In genomic region chr10:95289921-95290421, GRCh38 we compare ENCODE assay signal across 8 cellular contexts. TPM values are rescaled to one million over a fixed set of nuclear protein-coding genes. Genes with fewer than 3 reads are reported as not detected.
DNase-seq lines count a peak whose midpoint lies in the region; ATAC-seq and TF ChIP-seq lines count a peak whose summit lies in the region.
"Had no signal": no experiment of that assay in that cellular context is flagged by ENCODE, and none has a peak within 500 bp of the region (broad histone marks: within the 10 kb centered on the region; RNA-seq: fewer than 3 reads in every experiment).

No MANE protein-coding gene starts in this region.

- TF ChIP-seq CTCF in GM23338 (conservative IDR thresholded peaks at IDR 0.05; ENCODE audit: low read depth in 2 of 2) (no peak), right atrium auricular region (IDR thresholded peaks at IDR 0.05) (no peak)

- DNase-seq in GM23338 (ENCODE audit: low spot score) (peak; percentile 30), UCSD-AML1 (lab: John Stamatoyannopoulos, UW; ENCODE audit: unreplicated experiment) (peak; percentile 44), right atrium auricular region (ENCODE audit: low spot score) (no peak), substantia nigra (lab: John Stamatoyannopoulos, UW) (no peak)
- DNase-seq: stimulated activated naive CD4-positive, alpha-beta T cell treated with Interleukin-2 at 50 U/mL for 16 hours had no signal

- H3K79me2 ChIP-seq in GM23338 (replicated peaks; ENCODE audit: insufficient read depth): peaks cover 54% of the 10 kb centered on the region

- H3K4me3 ChIP-seq in GM23338: peak overlapping the region; percentile 87
- H3K4me3 ChIP-seq in right atrium auricular region: peak overlapping the region; percentile 88 to 97
- peak overlapping the region; percentile 48 to 93 (median 66) for H3K4me3 ChIP-seq in skin epidermis

- no peak overlapping the region for H3K27ac ChIP-seq in GM23338 (ENCODE audit: low read depth)
- peak overlapping the region; percentile 94 to 95 for H3K27ac ChIP-seq in right atrium auricular region
- peak overlapping the region; percentile 49 to 99 (median 89) for H3K27ac ChIP-seq in skin epidermis
- no peak overlapping the region for H3K27ac ChIP-seq in substantia nigra (ENCODE audit: low read depth, low read length, poor library complexity, severe bottlenecking)

- peak overlapping the region; percentile 96 for H3K4me2 ChIP-seq in GM23338

- H3K36me3 ChIP-seq in GM23338 (ENCODE audit: insufficient read depth) (no peaks in the 10 kb centered on the region), right atrium auricular region (no peaks in the 10 kb centered on the region)

- H3K36me3 Mint-ChIP-seq in GM23338 (ENCODE audit: low read depth): peaks cover 3% of the 10 kb centered on the region; the same call in 1 of the 3 replicates

- peaks cover 32% of the 10 kb centered on the region for H3K27me3 Mint-ChIP-seq in GM23338 (ENCODE audit: insufficient read depth, low read depth, poor library complexity)

- H3K27ac Mint-ChIP-seq in GM23338: peak overlapping the region; percentile 24; the same call in 1 of the 2 replicates

- peaks cover 48% of the 10 kb centered on the region for H3K4me1 ChIP-seq in GM23338 (ENCODE audit: insufficient read depth)
- H3K4me1 ChIP-seq in right atrium auricular region: peaks cover 0 to 57% of the 10 kb centered on the region in 2 donors

- H3K9me2 ChIP-seq in GM23338 (ENCODE audit: insufficient read depth): no peaks in the 10 kb centered on the region

- H3K9me3 ChIP-seq in right atrium auricular region: no peaks in the 10 kb centered on the region

- peak overlapping the region; percentile 48; the same call in 1 of the 2 replicates for H2AFZ ChIP-seq in GM23338

- H3F3A ChIP-seq in GM23338 (replicated peaks; ENCODE audit: low read depth): peaks cover 11% of the 10 kb centered on the region; the same call in 1 of the 2 replicates

- peaks cover 39% of the 10 kb centered on the region for H3K4me1 Mint-ChIP-seq in GM23338

- ATAC-seq in GM23338: no peak
- ATAC-seq in GM18870 (IDR thresholded peaks at IDR 0.05; ENCODE audit: unreplicated experiment): no peak
- ATAC-seq in GM18519 (IDR thresholded peaks at IDR 0.05; ENCODE audit: low FRiP score, unreplicated experiment): no peak

- H3K27me3 ChIP-seq in GM23338 (ENCODE audit: insufficient read depth) (peaks cover 41% of the 10 kb centered on the region), right atrium auricular region (no peaks in the 10 kb centered on the region)

- no peaks in the 10 kb centered on the region for H3K9me3 Mint-ChIP-seq in GM23338

- H4K20me1 ChIP-seq in GM23338 (replicated peaks; ENCODE audit: insufficient read depth): peaks cover 28% of the 10 kb centered on the region

- H3K4me3 Mint-ChIP-seq in GM23338: peak overlapping the region; percentile 91

TF ChIP-seq in GM23338, 12 proteins besides CTCF, POLR2A, EP300 and RAD21:
- TF ChIP-seq POLR2AphosphoS5 (IDR thresholded peaks at IDR 0.05; ENCODE audit: low read depth): 0 out of 2 replicates have a peak, but pooled peaks have one; percentile 4
- no peak for TF ChIP-seq ZNF114 (CRISPR knock-in tag; IDR thresholded peaks at IDR 0.05)

RNA-seq across cellular contexts. Expression of gene PDLIM1, which starts 0.8 kb away (rescaled TPM):
- total RNA-seq in GM23338 (2014; rRNA removed; shearing (Covaris generic)): 110 and 111 TPM in 2 replicates
- polyA plus RNA-seq in GM23338 (2016; fragmentation: Nextera tagmentation; extraction: Ambion mirVana): 227 and 233 TPM in 2 replicates
- 100 to 1,000 TPM; 126 to 130 TPM for total RNA-seq in right atrium auricular region

Comparison
In these comparisons a context has a peak if more than half of its experiments do, and no peak if none do; other contexts are left out.
1. DNase-seq: peak in GM23338 (single experiment) and UCSD-AML1 (single experiment); none in right atrium auricular region (single experiment) and substantia nigra (0 of 49).
2. H3K27ac ChIP-seq: peak in right atrium auricular region (2 of 2) and skin epidermis (21 of 21); none in GM23338 (single experiment) and substantia nigra (single experiment).
3. Peak in every context shown above with its lines, with median percentiles within 50 percentile points of each other: H3K4me3 ChIP-seq.